ENCODE assay signal across 8 cellular contexts in the genomic region with DNA sequence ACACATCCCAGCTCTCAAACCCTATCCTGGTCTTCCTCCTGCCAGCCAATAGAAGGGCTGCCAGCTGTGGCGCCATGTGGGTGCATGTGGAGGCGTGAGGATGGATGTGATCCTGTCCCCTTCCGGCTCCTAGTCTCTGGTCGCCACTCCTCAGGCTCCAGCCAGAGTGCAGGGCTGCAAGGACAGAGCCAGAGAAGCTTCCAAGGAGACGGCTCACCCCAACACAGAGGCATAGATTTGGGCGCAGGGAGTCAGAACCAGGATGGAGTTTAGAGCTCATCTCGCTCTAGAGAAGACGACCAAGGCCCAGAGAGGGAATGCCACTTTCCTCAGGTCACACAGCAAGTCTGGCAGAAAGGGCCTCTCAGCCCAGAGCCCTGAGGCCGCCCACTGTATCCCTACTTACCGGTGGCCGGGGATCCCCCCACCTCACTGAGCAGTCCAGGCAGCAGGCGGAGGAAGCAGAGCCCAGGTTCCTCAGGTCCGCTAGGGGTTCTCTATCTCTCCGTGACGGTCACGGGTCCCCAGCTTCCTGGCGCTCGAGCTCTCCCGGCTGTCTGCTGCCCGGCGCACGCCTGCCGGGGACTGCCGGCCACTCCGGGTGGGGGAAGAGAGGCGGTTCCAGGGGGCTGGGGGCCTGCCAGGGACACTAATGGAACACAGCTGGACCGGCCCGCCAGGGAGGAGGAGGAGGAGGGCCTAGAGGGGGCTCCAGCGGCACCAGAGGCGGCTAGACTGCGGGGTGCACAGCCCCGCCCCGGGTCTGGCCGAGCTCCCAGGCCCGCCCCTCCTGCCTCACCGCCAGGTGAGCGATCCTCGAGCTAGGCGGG. TPM values are rescaled to one million over a fixed set of nuclear protein-coding genes. Genes with fewer than 3 reads are reported as not detected.
DNase-seq lines count a peak whose midpoint lies in the region; ATAC-seq and TF ChIP-seq lines count a peak whose summit lies in the region.

A gene (minus strand): TSS at position 587 of the 830 bp plus-strand sequence. CDS start 1,824 bp downstream, outside the sequence.

- H3K36me3 Mint-ChIP-seq in activated T-helper 1 cell treated with anti-CD3 and anti-CD28 coated beads, Interleukin-12 subunit alpha, Interleukin-12 subunit beta, Interleukin-2, Interleukin-4 antibody, amounts not matched to agents 30 ng/mL and 10 ng/mL and 1 ng/mL, durations not matched to agents 14 hours and 24 hours and 36 hours (ENCODE audit: low read depth): no peaks in the 10 kb centered on the region
- H3K36me3 Mint-ChIP-seq in osteocyte (ENCODE audit: unreplicated experiment): no peaks in the 10 kb centered on the region
- no peaks in the 10 kb centered on the region for H3K36me3 Mint-ChIP-seq in activated T-helper 2 cell treated with anti-CD3 and anti-CD28 coated beads, Interferon-gamma antibody, Interleukin-2, Interleukin-4, amounts not matched to agents 10 μg/mL and 5 μg/mL and 100 μg/mL, durations not matched to agents 14 hours and 24 hours and 36 hours (ENCODE audit: low read depth)

- H3K27ac ChIP-seq in cardiac muscle cell: no peak within 1 kb of the TSS

- peak within 1 kb of the TSS; percentile 38 for H3K27ac Mint-ChIP-seq in activated T-helper 1 cell treated with anti-CD3 and anti-CD28 coated beads, Interleukin-12 subunit alpha, Interleukin-12 subunit beta, Interleukin-2, Interleukin-4 antibody, amounts not matched to agents 30 ng/mL and 10 ng/mL and 1 ng/mL, durations not matched to agents 14 hours and 24 hours and 36 hours
- peak within 1 kb of the TSS; percentile 94 for H3K27ac Mint-ChIP-seq in osteocyte (ENCODE audit: unreplicated experiment)
- no peak within 1 kb of the TSS for H3K27ac Mint-ChIP-seq in activated T-helper 2 cell treated with anti-CD3 and anti-CD28 coated beads, Interferon-gamma antibody, Interleukin-2, Interleukin-4, amounts not matched to agents 10 μg/mL and 5 μg/mL and 100 μg/mL, durations not matched to agents 14 hours and 24 hours and 36 hours

- peak within 1 kb of the TSS; percentile 14 for H3K4me3 ChIP-seq in cardiac muscle cell

- H3K4me1 ChIP-seq in cardiac muscle cell (ENCODE audit: low read depth): peaks cover 19% of the 10 kb centered on the region

- H3K9me3 Mint-ChIP-seq in activated T-helper 1 cell treated with anti-CD3 and anti-CD28 coated beads, Interleukin-12 subunit alpha, Interleukin-12 subunit beta, Interleukin-2, Interleukin-4 antibody, amounts not matched to agents 30 ng/mL and 10 ng/mL and 1 ng/mL, durations not matched to agents 14 hours and 24 hours and 36 hours: no peaks in the 10 kb centered on the region
- no peaks in the 10 kb centered on the region for H3K9me3 Mint-ChIP-seq in osteocyte (ENCODE audit: unreplicated experiment)
- H3K9me3 Mint-ChIP-seq in activated T-helper 2 cell treated with anti-CD3 and anti-CD28 coated beads, Interferon-gamma antibody, Interleukin-2, Interleukin-4, amounts not matched to agents 10 μg/mL and 5 μg/mL and 100 μg/mL, durations not matched to agents 14 hours and 24 hours and 36 hours: no peaks in the 10 kb centered on the region

- intact Hi-C loops in activated T-helper 1 cell treated with anti-CD3 and anti-CD28 coated beads, Interleukin-12 subunit alpha, Interleukin-12 subunit beta, Interleukin-2, Interleukin-4 antibody, amounts not matched to agents 30 ng/mL and 10 ng/mL and 1 ng/mL, durations not matched to agents 14 hours and 24 hours and 36 hours (cut with micrococcal nuclease): loop anchor here (2.0 to 10.0 kb wide), 3 partner anchors 39 to 139 kb away; no protein-coding TSS in a partner anchor
- intact Hi-C loops in activated T-helper 2 cell treated with anti-CD3 and anti-CD28 coated beads, Interferon-gamma antibody, Interleukin-2, Interleukin-4, amounts not matched to agents 10 μg/mL and 5 μg/mL and 100 μg/mL, durations not matched to agents 14 hours and 24 hours and 36 hours (cut with micrococcal nuclease): loop anchor here (2.0 kb wide), 2 partner anchors 39 to 85 kb away; no protein-coding TSS in a partner anchor

- no peaks in the 10 kb centered on the region for H3K9me3 ChIP-seq in cardiac muscle cell (ENCODE audit: low read depth)

- peak within 1 kb of the TSS; percentile 66 for H3K4me3 Mint-ChIP-seq in activated T-helper 1 cell treated with anti-CD3 and anti-CD28 coated beads, Interleukin-12 subunit alpha, Interleukin-12 subunit beta, Interleukin-2, Interleukin-4 antibody, amounts not matched to agents 30 ng/mL and 10 ng/mL and 1 ng/mL, durations not matched to agents 14 hours and 24 hours and 36 hours
- peak within 1 kb of the TSS; percentile 63 for H3K4me3 Mint-ChIP-seq in osteocyte (ENCODE audit: unreplicated experiment)
- no peak within 1 kb of the TSS for H3K4me3 Mint-ChIP-seq in activated T-helper 2 cell treated with anti-CD3 and anti-CD28 coated beads, Interferon-gamma antibody, Interleukin-2, Interleukin-4, amounts not matched to agents 10 μg/mL and 5 μg/mL and 100 μg/mL, durations not matched to agents 14 hours and 24 hours and 36 hours (ENCODE audit: low read depth)

- TF ChIP-seq CTCF in cardiac muscle cell (IDR thresholded peaks at IDR 0.05; ENCODE audit: low read depth, low read length) (no peak), osteocyte (IDR thresholded peaks at IDR 0.05) (no peak)

- DNase-seq in H4 (ENCODE audit: low spot score) (peak; percentile 45), cardiac muscle cell (ENCODE audit: low read depth in 1 of 2, low spot score in 1 of 2) (peak; percentile 30 to 81), osteocyte (ENCODE audit: extremely low spot score, unreplicated experiment) (peak; percentile 86), NCI-H1436 treated with DMSO at 0.1 percent for 48 hours (lab: John Stamatoyannopoulos, UW) (no peak), NCI-H1048 (lab: John Stamatoyannopoulos, UW) (no peak)
- no peak for DNase-seq in activated T-helper 1 cell treated with anti-CD3 and anti-CD28 coated beads, Interleukin-12 subunit alpha, Interleukin-12 subunit beta, Interleukin-2, Interleukin-4 antibody, amounts not matched to agents 30 ng/mL and 10 ng/mL and 1 ng/mL, durations not matched to agents 14 hours and 24 hours and 36 hours (ENCODE audit: low spot score)
- DNase-seq in activated T-helper 2 cell treated with anti-CD3 and anti-CD28 coated beads, Interferon-gamma antibody, Interleukin-2, Interleukin-4, amounts not matched to agents 10 μg/mL and 5 μg/mL and 100 μg/mL, durations not matched to agents 14 hours and 24 hours and 36 hours (ENCODE audit: low spot score): no peak

- no peaks in the 10 kb centered on the region for H3K27me3 ChIP-seq in cardiac muscle cell

- peaks cover 61% of the 10 kb centered on the region for H3K4me1 Mint-ChIP-seq in activated T-helper 1 cell treated with anti-CD3 and anti-CD28 coated beads, Interleukin-12 subunit alpha, Interleukin-12 subunit beta, Interleukin-2, Interleukin-4 antibody, amounts not matched to agents 30 ng/mL and 10 ng/mL and 1 ng/mL, durations not matched to agents 14 hours and 24 hours and 36 hours (ENCODE audit: low read depth)
- H3K4me1 Mint-ChIP-seq in osteocyte (ENCODE audit: unreplicated experiment): peaks cover 88% of the 10 kb centered on the region
- peaks cover 36% of the 10 kb centered on the region for H3K4me1 Mint-ChIP-seq in activated T-helper 2 cell treated with anti-CD3 and anti-CD28 coated beads, Interferon-gamma antibody, Interleukin-2, Interleukin-4, amounts not matched to agents 10 μg/mL and 5 μg/mL and 100 μg/mL, durations not matched to agents 14 hours and 24 hours and 36 hours (ENCODE audit: low read depth)

- no peaks in the 10 kb centered on the region for H3K36me3 ChIP-seq in cardiac muscle cell

- no peak for ATAC-seq in GM21825 (IDR thresholded peaks at IDR 0.05; ENCODE audit: unreplicated experiment)

- peaks cover 30% of the 10 kb centered on the region for H3K27me3 Mint-ChIP-seq in activated T-helper 1 cell treated with anti-CD3 and anti-CD28 coated beads, Interleukin-12 subunit alpha, Interleukin-12 subunit beta, Interleukin-2, Interleukin-4 antibody, amounts not matched to agents 30 ng/mL and 10 ng/mL and 1 ng/mL, durations not matched to agents 14 hours and 24 hours and 36 hours (ENCODE audit: insufficient read depth)
- no peaks in the 10 kb centered on the region for H3K27me3 Mint-ChIP-seq in osteocyte (ENCODE audit: unreplicated experiment)
- peaks cover 15% of the 10 kb centered on the region for H3K27me3 Mint-ChIP-seq in activated T-helper 2 cell treated with anti-CD3 and anti-CD28 coated beads, Interferon-gamma antibody, Interleukin-2, Interleukin-4, amounts not matched to agents 10 μg/mL and 5 μg/mL and 100 μg/mL, durations not matched to agents 14 hours and 24 hours and 36 hours (ENCODE audit: low read depth)

RNA-seq across cellular contexts. Expression of the gene that starts here (rescaled TPM):
- total RNA-seq in H4 (2014; rRNA removed; shearing (Covaris generic)): 9.2 and 12.2 TPM in 2 replicates
- not detected in 2 replicates for total RNA-seq in activated T-helper 1 cell treated with anti-CD3 and anti-CD28 coated beads, Interleukin-12 subunit alpha, Interleukin-12 subunit beta, Interleukin-2, Interleukin-4 antibody, amounts not matched to agents 30 ng/mL and 10 ng/mL and 1 ng/mL, durations not matched to agents 14 hours and 24 hours and 36 hours
- total RNA-seq in cardiac muscle cell (75.8 and 120 TPM in 2 replicates), osteocyte (89.2 and 90.7 TPM in 2 replicates)
- 67.7 and 119 TPM in 2 replicates for polyA plus RNA-seq in cardiac muscle cell
- total RNA-seq in activated T-helper 2 cell treated with anti-CD3 and anti-CD28 coated beads, Interferon-gamma antibody, Interleukin-2, Interleukin-4, amounts not matched to agents 10 μg/mL and 5 μg/mL and 100 μg/mL, durations not matched to agents 14 hours and 24 hours and 36 hours: not detected in 2 replicates

Comparison
In these comparisons a context has a peak if more than half of its experiments do, and no peak if none do; other contexts are left out.
1. DNase-seq: peak in H4 (single experiment), cardiac muscle cell (2 of 2) and osteocyte (single experiment); none in activated T-helper 1 cell treated with anti-CD3 and anti-CD28 coated beads, Interleukin-12 subunit alpha, Interleukin-12 subunit beta, Interleukin-2, Interleukin-4 antibody, amounts not matched to agents 30 ng/mL and 10 ng/mL and 1 ng/mL, durations not matched to agents 14 hours and 24 hours and 36 hours (single experiment), activated T-helper 2 cell treated with anti-CD3 and anti-CD28 coated beads, Interferon-gamma antibody, Interleukin-2, Interleukin-4, amounts not matched to agents 10 μg/mL and 5 μg/mL and 100 μg/mL, durations not matched to agents 14 hours and 24 hours and 36 hours (single experiment), NCI-H1436 treated with DMSO at 0.1 percent for 48 hours (single experiment) and NCI-H1048 (single experiment).